In genomic region chrX:65685112-65685511, GRCh38 we compare ENCODE assay signal across 18 cellular contexts. TPM values are rescaled to one million over a fixed set of nuclear protein-coding genes. Genes with fewer than 3 reads are reported as not detected.
DNase-seq lines count a peak whose midpoint lies in the region; ATAC-seq lines count a peak whose summit lies in the region.
"Had no signal": no experiment of that assay in that cellular context is flagged by ENCODE, and none has a peak within 500 bp of the region (broad histone marks: within the 10 kb centered on the region; RNA-seq: fewer than 3 reads in every experiment).

No MANE protein-coding gene starts in this region.

- no peaks in the 10 kb centered on the region for H3K9me3 Mint-ChIP-seq in T-helper 2 cell treated with Interferon-gamma antibody and Interleukin-4, amounts not matched to agents 5 μg/mL and 100 μg/mL, for 36 hours
- no peaks in the 10 kb centered on the region for H3K9me3 Mint-ChIP-seq in activated T-helper 2 cell treated with anti-CD3 and anti-CD28 coated beads, Interferon-gamma antibody, Interleukin-2, Interleukin-4, amounts not matched to agents 10 μg/mL and 5 μg/mL and 100 μg/mL, durations not matched to agents 14 hours and 24 hours and 36 hours
- peaks cover 0 to 4% (median 0%) of the 10 kb centered on the region in 11 donors for H3K9me3 Mint-ChIP-seq in naive thymus-derived CD4-positive, alpha-beta T cell

- H3K9me2 ChIP-seq in GM23248 (ENCODE audit: insufficient read depth) = no peaks in the 10 kb centered on the region

- 0 out of 2 replicates have a peak, but pooled peaks cover 4% of the 10 kb centered on the region for H3K36me3 ChIP-seq in GM23248 (ENCODE audit: low read depth)
- H3K36me3 ChIP-seq in naive thymus-derived CD4-positive, alpha-beta T cell (ENCODE audit: control insufficient read depth in 2 of 3, insufficient read depth in 3 of 3, low read length in 3 of 3) = no peaks in the 10 kb centered on the region
- H3K36me3 ChIP-seq: stomach had no signal

- in situ Hi-C loops in GM23248 (cut with MboI) = no loop called here

- no peak overlapping the region for H3K4me2 ChIP-seq in GM23248 (ENCODE audit: unreplicated experiment)

- no peak overlapping the region for H2AFZ ChIP-seq in GM23248

- peak overlapping the region; percentile 59 for H3K4me3 Mint-ChIP-seq in T-helper 2 cell treated with Interferon-gamma antibody and Interleukin-4, amounts not matched to agents 5 μg/mL and 100 μg/mL, for 36 hours
- H3K4me3 Mint-ChIP-seq in activated T-helper 2 cell treated with anti-CD3 and anti-CD28 coated beads, Interferon-gamma antibody, Interleukin-2, Interleukin-4, amounts not matched to agents 10 μg/mL and 5 μg/mL and 100 μg/mL, durations not matched to agents 14 hours and 24 hours and 36 hours (ENCODE audit: low read depth) = peak overlapping the region; percentile 5
- H3K4me3 Mint-ChIP-seq in naive thymus-derived CD4-positive, alpha-beta T cell = peak overlapping the region; percentile 63 to 81 (median 72)
- H3K4me3 Mint-ChIP-seq: neural crest cell had no signal

- CTCF ChIA-PET in naive thymus-derived CD4-positive, alpha-beta T cell (lab: Charles Lee) = interaction anchor here (0.5 to 1.0 kb wide), 3 partner anchors 10 to 33 kb away, joined by 3 read pairs; no protein-coding TSS in a partner anchor

- no peak for ATAC-seq in naive thymus-derived CD4-positive, alpha-beta T cell
- no peak for ATAC-seq in HG02588 (IDR thresholded peaks at IDR 0.05; ENCODE audit: unreplicated experiment)
- no peak for ATAC-seq in GM18502 (IDR thresholded peaks at IDR 0.05; ENCODE audit: poor library complexity, unreplicated experiment)

- no peaks in the 10 kb centered on the region for H3K27me3 ChIP-seq in GM23248 (replicated peaks; ENCODE audit: insufficient read depth)
- H3K27me3 ChIP-seq in naive thymus-derived CD4-positive, alpha-beta T cell (ENCODE audit: control insufficient read depth in 2 of 2, insufficient read depth in 2 of 2, low read length in 2 of 2) = no peaks in the 10 kb centered on the region
- H3K27me3 ChIP-seq: stomach had no signal

- H3K27me3 Mint-ChIP-seq in T-helper 2 cell treated with Interferon-gamma antibody and Interleukin-4, amounts not matched to agents 5 μg/mL and 100 μg/mL, for 36 hours (ENCODE audit: low read depth) = no peaks in the 10 kb centered on the region
- H3K27me3 Mint-ChIP-seq in activated T-helper 2 cell treated with anti-CD3 and anti-CD28 coated beads, Interferon-gamma antibody, Interleukin-2, Interleukin-4, amounts not matched to agents 10 μg/mL and 5 μg/mL and 100 μg/mL, durations not matched to agents 14 hours and 24 hours and 36 hours (ENCODE audit: low read depth) = no peaks in the 10 kb centered on the region
- no peaks in the 10 kb centered on the region for H3K27me3 Mint-ChIP-seq in naive thymus-derived CD4-positive, alpha-beta T cell

- H3K27ac ChIP-seq in GM23248 = peak overlapping the region; percentile 3; the same call in 1 of the 2 replicates
- peak overlapping the region; percentile 58 for H3K27ac ChIP-seq in naive thymus-derived CD4-positive, alpha-beta T cell (ENCODE audit: low read depth, low read length)

- H3K9ac ChIP-seq in GM23248 = no peak overlapping the region

- peaks cover 41% of the 10 kb centered on the region for H3K36me3 Mint-ChIP-seq in T-helper 2 cell treated with Interferon-gamma antibody and Interleukin-4, amounts not matched to agents 5 μg/mL and 100 μg/mL, for 36 hours (ENCODE audit: low read depth)
- peaks cover 54% of the 10 kb centered on the region for H3K36me3 Mint-ChIP-seq in activated T-helper 2 cell treated with anti-CD3 and anti-CD28 coated beads, Interferon-gamma antibody, Interleukin-2, Interleukin-4, amounts not matched to agents 10 μg/mL and 5 μg/mL and 100 μg/mL, durations not matched to agents 14 hours and 24 hours and 36 hours (ENCODE audit: low read depth)
- H3K36me3 Mint-ChIP-seq in naive thymus-derived CD4-positive, alpha-beta T cell = peaks cover 0 to 24% (median 18%) of the 10 kb centered on the region in 5 donors

- no peak for DNase-seq in T-helper 2 cell treated with Interferon-gamma antibody and Interleukin-4, amounts not matched to agents 5 μg/mL and 100 μg/mL, for 36 hours (ENCODE audit: low spot score)
- DNase-seq in T-helper 2 cell (no peak), GM23248 (no peak)
- no peak for DNase-seq in activated T-helper 2 cell treated with anti-CD3 and anti-CD28 coated beads, Interferon-gamma antibody, Interleukin-2, Interleukin-4, amounts not matched to agents 10 μg/mL and 5 μg/mL and 100 μg/mL, durations not matched to agents 14 hours and 24 hours and 36 hours (ENCODE audit: low spot score)
- DNase-seq in naive thymus-derived CD4-positive, alpha-beta T cell = peak in 1 of 9 donors; percentile 17
- DNase-seq in stimulated activated naive CD4-positive, alpha-beta T cell treated with Interleukin-2 at 50 U/mL for 16 hours (lab: John Stamatoyannopoulos, UW) = no peak
- DNase-seq: activated CD8-positive, alpha-beta memory T cell treated with anti-CD3 and anti-CD28 coated beads, Interleukin-2, amount 50 U/mL, for 4 hours; amniotic stem cell; Caco-2; central memory CD4-positive, alpha-beta T cell; islet precursor cell; mesendoderm; NCI-H1436 treated with DMSO at 0.1 percent for 48 hours; stomach; SW 1271 had no signal

- no peak overlapping the region for H3K4me3 ChIP-seq in GM23248
- no peak overlapping the region for H3K4me3 ChIP-seq in naive thymus-derived CD4-positive, alpha-beta T cell (ENCODE audit: low read length)
- H3K4me3 ChIP-seq: stomach had no signal

- peaks cover 56% of the 10 kb centered on the region for H3K4me1 Mint-ChIP-seq in T-helper 2 cell treated with Interferon-gamma antibody and Interleukin-4, amounts not matched to agents 5 μg/mL and 100 μg/mL, for 36 hours (ENCODE audit: low read depth)
- H3K4me1 Mint-ChIP-seq in activated T-helper 2 cell treated with anti-CD3 and anti-CD28 coated beads, Interferon-gamma antibody, Interleukin-2, Interleukin-4, amounts not matched to agents 10 μg/mL and 5 μg/mL and 100 μg/mL, durations not matched to agents 14 hours and 24 hours and 36 hours (ENCODE audit: low read depth) = peaks cover 67% of the 10 kb centered on the region
- peaks cover 45 to 97% (median 87%) of the 10 kb centered on the region in 7 donors for H3K4me1 Mint-ChIP-seq in naive thymus-derived CD4-positive, alpha-beta T cell

- no peak overlapping the region for H3K27ac Mint-ChIP-seq in T-helper 2 cell treated with Interferon-gamma antibody and Interleukin-4, amounts not matched to agents 5 μg/mL and 100 μg/mL, for 36 hours
- peak overlapping the region; percentile 72 for H3K27ac Mint-ChIP-seq in activated T-helper 2 cell treated with anti-CD3 and anti-CD28 coated beads, Interferon-gamma antibody, Interleukin-2, Interleukin-4, amounts not matched to agents 10 μg/mL and 5 μg/mL and 100 μg/mL, durations not matched to agents 14 hours and 24 hours and 36 hours
- H3K27ac Mint-ChIP-seq in naive thymus-derived CD4-positive, alpha-beta T cell = peak overlapping the region; percentile 65 to 90 (median 84)

- 100% methylated on average over 1 of the region's 1 CpG for whole genome bisulfite sequencing in GM23248 (ENCODE audit: low coverage in 1 of 2, low lambda C conversion rate in 2 of 2, missing lambda C conversion rate in 2 of 2), 2 experiments

- H3K9me3 ChIP-seq in GM23248 (ENCODE audit: low read depth) = no peaks in the 10 kb centered on the region
- H3K9me3 ChIP-seq in naive thymus-derived CD4-positive, alpha-beta T cell (ENCODE audit: control insufficient read depth in 2 of 3, low read length in 3 of 3) = no peaks in the 10 kb centered on the region
- H3K9me3 ChIP-seq: Caco-2, stomach had no signal

- H3K79me2 ChIP-seq in GM23248 (ENCODE audit: insufficient read depth) = peaks cover 98% of the 10 kb centered on the region

- peaks cover 41% of the 10 kb centered on the region for H3K4me1 ChIP-seq in GM23248 (ENCODE audit: insufficient read depth)
- H3K4me1 ChIP-seq in naive thymus-derived CD4-positive, alpha-beta T cell (ENCODE audit: control insufficient read depth in 2 of 2, insufficient read depth in 2 of 2, low read length in 2 of 2) = peaks cover 74% of the 10 kb centered on the region in 2 donors
- H3K4me1 ChIP-seq: Caco-2 had no signal

- POLR2A ChIA-PET in naive thymus-derived CD4-positive, alpha-beta T cell (lab: Charles Lee) = no interaction called here

- intact Hi-C loops in activated T-helper 2 cell treated with anti-CD3 and anti-CD28 coated beads, Interferon-gamma antibody, Interleukin-2, Interleukin-4, amounts not matched to agents 10 μg/mL and 5 μg/mL and 100 μg/mL, durations not matched to agents 14 hours and 24 hours and 36 hours (cut with micrococcal nuclease) = loop anchor here (5.0 kb wide), 1 partner anchor 37 kb away; no protein-coding TSS in a partner anchor
- intact Hi-C loops in naive thymus-derived CD4-positive, alpha-beta T cell (cut with micrococcal nuclease) = no loop called here

- peaks cover 4% of the 10 kb centered on the region; the same call in 1 of the 2 replicates for H4K20me1 ChIP-seq in GM23248 (ENCODE audit: insufficient read depth)

- H3F3A ChIP-seq in GM23248 (ENCODE audit: insufficient read depth) = peaks cover 34% of the 10 kb centered on the region

RNA-seq across cellular contexts. Expression of gene MSN, which starts 17.7 kb away (rescaled TPM):
- total RNA-seq in GM23248 (2014; rRNA removed; shearing (Covaris generic)) = 281 and 286 TPM in 2 replicates
- 268 and 285 TPM in 2 replicates for polyA plus RNA-seq in GM23248 (2016; fragmentation: Nextera tagmentation; extraction: Ambion mirVana)
- total RNA-seq in activated T-helper 2 cell treated with anti-CD3 and anti-CD28 coated beads, Interferon-gamma antibody, Interleukin-2, Interleukin-4, amounts not matched to agents 10 μg/mL and 5 μg/mL and 100 μg/mL, durations not matched to agents 14 hours and 24 hours and 36 hours = 473 and 476 TPM in 2 replicates
- total RNA-seq in naive thymus-derived CD4-positive, alpha-beta T cell = 100 to 1,000 TPM; 267 to 635 (median 274) TPM
- 100 to 1,000 TPM; 485 to 550 TPM for polyA plus RNA-seq in naive thymus-derived CD4-positive, alpha-beta T cell

Comparison
In these comparisons a context has a peak if more than half of its experiments do, and no peak if none do; other contexts are left out.
1. H3K4me3 Mint-ChIP-seq: peak in every context shown above with its lines; median percentile 72 in naive thymus-derived CD4-positive, alpha-beta T cell; 59 in T-helper 2 cell treated with Interferon-gamma antibody and Interleukin-4, amounts not matched to agents 5 μg/mL and 100 μg/mL, for 36 hours; 5 in activated T-helper 2 cell treated with anti-CD3 and anti-CD28 coated beads, Interferon-gamma antibody, Interleukin-2, Interleukin-4, amounts not matched to agents 10 μg/mL and 5 μg/mL and 100 μg/mL, durations not matched to agents 14 hours and 24 hours and 36 hours.